1 cellular context compared by ENCODE assay signal in the genomic region with DNA sequence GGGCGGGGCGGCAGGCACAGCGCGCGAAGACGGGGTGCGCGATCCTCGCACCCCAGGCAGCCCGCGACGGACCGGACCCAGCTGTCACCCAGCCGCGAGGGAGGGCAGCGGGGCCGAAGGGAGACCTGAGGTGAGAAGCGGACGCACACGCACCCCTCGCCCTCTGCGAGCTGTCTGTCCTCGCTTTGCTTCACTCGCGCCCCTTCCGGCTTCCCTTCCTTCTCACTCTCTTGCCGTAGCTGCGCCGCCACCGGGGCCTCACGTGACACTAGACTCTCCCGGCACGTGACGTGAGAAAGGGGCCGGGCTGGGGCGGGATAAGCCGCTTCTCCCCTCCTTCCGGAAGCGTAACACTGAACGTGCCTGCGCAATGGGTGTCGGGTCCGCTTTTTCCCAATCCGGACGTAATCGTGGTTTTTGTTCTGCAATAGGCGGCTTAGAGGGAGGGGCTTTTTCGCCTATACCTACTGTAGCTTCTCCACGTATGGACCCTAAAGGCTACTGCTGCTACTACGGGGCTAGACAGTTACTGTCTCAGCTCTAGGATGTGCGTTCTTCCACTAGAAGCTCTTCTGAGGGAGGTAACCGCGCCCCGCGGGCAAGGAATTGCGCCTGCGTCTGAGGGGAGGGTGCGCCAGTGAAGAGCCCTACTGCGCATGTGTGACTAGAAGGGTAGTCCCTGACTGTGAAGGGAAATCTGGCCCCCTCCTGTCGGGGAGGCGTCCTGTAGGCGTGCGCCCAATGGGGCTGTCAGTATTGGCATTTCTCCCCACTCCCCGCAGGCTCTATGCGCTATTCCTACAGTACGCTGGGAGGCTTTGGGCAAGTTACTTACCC.
TF ChIP-seq lines count a peak whose summit lies in the region.

A gene (minus strand): TSS at position 270 of the 837 bp plus-strand sequence. CDS start 434 bp downstream, outside the sequence.
A gene with protein sequence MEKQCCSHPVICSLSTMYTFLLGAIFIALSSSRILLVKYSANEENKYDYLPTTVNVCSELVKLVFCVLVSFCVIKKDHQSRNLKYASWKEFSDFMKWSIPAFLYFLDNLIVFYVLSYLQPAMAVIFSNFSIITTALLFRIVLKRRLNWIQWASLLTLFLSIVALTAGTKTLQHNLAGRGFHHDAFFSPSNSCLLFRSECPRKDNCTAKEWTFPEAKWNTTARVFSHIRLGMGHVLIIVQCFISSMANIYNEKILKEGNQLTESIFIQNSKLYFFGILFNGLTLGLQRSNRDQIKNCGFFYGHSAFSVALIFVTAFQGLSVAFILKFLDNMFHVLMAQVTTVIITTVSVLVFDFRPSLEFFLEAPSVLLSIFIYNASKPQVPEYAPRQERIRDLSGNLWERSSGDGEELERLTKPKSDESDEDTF (plus strand): TSS at position 353 of the 837 bp plus-strand sequence. CDS start 1,359 bp downstream, outside the sequence.

TF ChIP-seq in HepG2, 621 proteins besides CTCF, POLR2A, EP300 and RAD21 (continued from another document and continues in another):
- TF ChIP-seq, protein P1, sequence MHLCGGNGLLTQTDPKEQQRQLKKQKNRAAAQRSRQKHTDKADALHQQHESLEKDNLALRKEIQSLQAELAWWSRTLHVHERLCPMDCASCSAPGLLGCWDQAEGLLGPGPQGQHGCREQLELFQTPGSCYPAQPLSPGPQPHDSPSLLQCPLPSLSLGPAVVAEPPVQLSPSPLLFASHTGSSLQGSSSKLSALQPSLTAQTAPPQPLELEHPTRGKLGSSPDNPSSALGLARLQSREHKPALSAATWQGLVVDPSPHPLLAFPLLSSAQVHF (CRISPR knock-in tag; IDR thresholded peaks at IDR 0.05), result no peak; the same call in 1 of the 2 replicates
- TF ChIP-seq MTF1 (CRISPR knock-in tag; IDR thresholded peaks at IDR 0.05) (no peak), POLR2AphosphoS2 (IDR thresholded peaks at IDR 0.05; ENCODE audit: low read depth, low read length) (no peak), TSC22D2 (CRISPR knock-in tag; IDR thresholded peaks at IDR 0.05; ENCODE audit: borderline replicate concordance) (no peak), SALL1 (CRISPR knock-in tag; IDR thresholded peaks at IDR 0.05) (peak; percentile 71; the same call in 1 of the 2 replicates), MYNN (CRISPR knock-in tag; IDR thresholded peaks at IDR 0.05; ENCODE audit: low read depth) (no peak), ZNF879 (CRISPR knock-in tag; IDR thresholded peaks at IDR 0.05) (no peak), NAIF1 (CRISPR knock-in tag; IDR thresholded peaks at IDR 0.05; ENCODE audit: borderline replicate concordance) (peak; percentile 96), NFYC (CRISPR knock-in tag; IDR thresholded peaks at IDR 0.05) (no peak; the same call in 1 of the 2 replicates), KAT2B (IDR thresholded peaks at IDR 0.05; ENCODE audit: borderline replicate concordance, low read depth, low read length) (no peak), ZFP1 (CRISPR knock-in tag; IDR thresholded peaks at IDR 0.05) (no peak), ZNF773 (CRISPR knock-in tag; IDR thresholded peaks at IDR 0.05; ENCODE audit: borderline replicate concordance) (no peak; the same call in 1 of the 2 replicates), RXRA (CRISPR knock-in tag; IDR thresholded peaks at IDR 0.05) (peak; percentile 44; the same call in 1 of the 2 replicates), ZNF550 (CRISPR knock-in tag; IDR thresholded peaks at IDR 0.05; ENCODE audit: borderline replicate concordance) (no peak), SRY (CRISPR knock-in tag; IDR thresholded peaks at IDR 0.05) (peak; percentile 67; the same call in 1 of the 2 replicates), ZNF674 (CRISPR knock-in tag; IDR thresholded peaks at IDR 0.05; ENCODE audit: low read depth) (no peak), ZSCAN31 (CRISPR knock-in tag; IDR thresholded peaks at IDR 0.05; ENCODE audit: low read depth) (peak; percentile 78; the same call in 1 of the 2 replicates), NCOA2 (CRISPR knock-in tag; IDR thresholded peaks at IDR 0.05) (no peak; the same call in 1 of the 2 replicates), IRX3 (CRISPR knock-in tag; IDR thresholded peaks at IDR 0.05; ENCODE audit: borderline replicate concordance, low read depth) (no peak), SRSF4 (IDR thresholded peaks at IDR 0.05; ENCODE audit: low read depth, low read length, poor library complexity, severe bottlenecking) (no peak), YEATS4 (CRISPR knock-in tag; IDR thresholded peaks at IDR 0.05; ENCODE audit: borderline replicate concordance) (peak; percentile 91), ZNF337 (CRISPR knock-in tag; IDR thresholded peaks at IDR 0.05; ENCODE audit: borderline replicate concordance, low read depth) (0 out of 2 replicates have a peak, but pooled peaks have one; percentile 15), ARNTL (CRISPR knock-in tag; IDR thresholded peaks at IDR 0.05) (peak; percentile 98), CBX5 (CRISPR knock-in tag; IDR thresholded peaks at IDR 0.05; ENCODE audit: borderline replicate concordance) (peak; percentile 27; the same call in 1 of the 2 replicates)
- TF ChIP-seq, protein P2, sequence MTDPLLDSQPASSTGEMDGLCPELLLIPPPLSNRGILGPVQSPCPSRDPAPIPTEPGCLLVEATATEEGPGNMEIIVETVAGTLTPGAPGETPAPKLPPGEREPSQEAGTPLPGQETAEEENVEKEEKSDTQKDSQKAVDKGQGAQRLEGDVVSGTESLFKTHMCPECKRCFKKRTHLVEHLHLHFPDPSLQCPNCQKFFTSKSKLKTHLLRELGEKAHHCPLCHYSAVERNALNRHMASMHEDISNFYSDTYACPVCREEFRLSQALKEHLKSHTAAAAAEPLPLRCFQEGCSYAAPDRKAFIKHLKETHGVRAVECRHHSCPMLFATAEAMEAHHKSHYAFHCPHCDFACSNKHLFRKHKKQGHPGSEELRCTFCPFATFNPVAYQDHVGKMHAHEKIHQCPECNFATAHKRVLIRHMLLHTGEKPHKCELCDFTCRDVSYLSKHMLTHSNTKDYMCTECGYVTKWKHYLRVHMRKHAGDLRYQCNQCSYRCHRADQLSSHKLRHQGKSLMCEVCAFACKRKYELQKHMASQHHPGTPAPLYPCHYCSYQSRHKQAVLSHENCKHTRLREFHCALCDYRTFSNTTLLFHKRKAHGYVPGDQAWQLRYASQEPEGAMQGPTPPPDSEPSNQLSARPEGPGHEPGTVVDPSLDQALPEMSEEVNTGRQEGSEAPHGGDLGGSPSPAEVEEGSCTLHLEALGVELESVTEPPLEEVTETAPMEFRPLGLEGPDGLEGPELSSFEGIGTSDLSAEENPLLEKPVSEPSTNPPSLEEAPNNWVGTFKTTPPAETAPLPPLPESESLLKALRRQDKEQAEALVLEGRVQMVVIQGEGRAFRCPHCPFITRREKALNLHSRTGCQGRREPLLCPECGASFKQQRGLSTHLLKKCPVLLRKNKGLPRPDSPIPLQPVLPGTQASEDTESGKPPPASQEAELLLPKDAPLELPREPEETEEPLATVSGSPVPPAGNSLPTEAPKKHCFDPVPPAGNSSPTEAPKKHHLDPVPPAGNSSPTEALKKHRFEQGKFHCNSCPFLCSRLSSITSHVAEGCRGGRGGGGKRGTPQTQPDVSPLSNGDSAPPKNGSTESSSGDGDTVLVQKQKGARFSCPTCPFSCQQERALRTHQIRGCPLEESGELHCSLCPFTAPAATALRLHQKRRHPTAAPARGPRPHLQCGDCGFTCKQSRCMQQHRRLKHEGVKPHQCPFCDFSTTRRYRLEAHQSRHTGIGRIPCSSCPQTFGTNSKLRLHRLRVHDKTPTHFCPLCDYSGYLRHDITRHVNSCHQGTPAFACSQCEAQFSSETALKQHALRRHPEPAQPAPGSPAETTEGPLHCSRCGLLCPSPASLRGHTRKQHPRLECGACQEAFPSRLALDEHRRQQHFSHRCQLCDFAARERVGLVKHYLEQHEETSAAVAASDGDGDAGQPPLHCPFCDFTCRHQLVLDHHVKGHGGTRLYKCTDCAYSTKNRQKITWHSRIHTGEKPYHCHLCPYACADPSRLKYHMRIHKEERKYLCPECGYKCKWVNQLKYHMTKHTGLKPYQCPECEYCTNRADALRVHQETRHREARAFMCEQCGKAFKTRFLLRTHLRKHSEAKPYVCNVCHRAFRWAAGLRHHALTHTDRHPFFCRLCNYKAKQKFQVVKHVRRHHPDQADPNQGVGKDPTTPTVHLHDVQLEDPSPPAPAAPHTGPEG (CRISPR knock-in tag; IDR thresholded peaks at IDR 0.05), result 0 out of 2 replicates have a peak, but pooled peaks have one; percentile 42
- TF ChIP-seq, protein P3, sequence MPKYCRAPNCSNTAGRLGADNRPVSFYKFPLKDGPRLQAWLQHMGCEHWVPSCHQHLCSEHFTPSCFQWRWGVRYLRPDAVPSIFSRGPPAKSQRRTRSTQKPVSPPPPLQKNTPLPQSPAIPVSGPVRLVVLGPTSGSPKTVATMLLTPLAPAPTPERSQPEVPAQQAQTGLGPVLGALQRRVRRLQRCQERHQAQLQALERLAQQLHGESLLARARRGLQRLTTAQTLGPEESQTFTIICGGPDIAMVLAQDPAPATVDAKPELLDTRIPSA (CRISPR knock-in tag; IDR thresholded peaks at IDR 0.05; ENCODE audit: borderline replicate concordance), result peak; percentile 100
- TF ChIP-seq, protein P4, sequence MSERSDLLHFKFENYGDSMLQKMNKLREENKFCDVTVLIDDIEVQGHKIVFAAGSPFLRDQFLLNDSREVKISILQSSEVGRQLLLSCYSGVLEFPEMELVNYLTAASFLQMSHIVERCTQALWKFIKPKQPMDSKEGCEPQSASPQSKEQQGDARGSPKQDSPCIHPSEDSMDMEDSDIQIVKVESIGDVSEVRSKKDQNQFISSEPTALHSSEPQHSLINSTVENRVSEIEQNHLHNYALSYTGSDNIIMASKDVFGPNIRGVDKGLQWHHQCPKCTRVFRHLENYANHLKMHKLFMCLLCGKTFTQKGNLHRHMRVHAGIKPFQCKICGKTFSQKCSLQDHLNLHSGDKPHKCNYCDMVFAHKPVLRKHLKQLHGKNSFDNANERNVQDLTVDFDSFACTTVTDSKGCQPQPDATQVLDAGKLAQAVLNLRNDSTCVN (CRISPR knock-in tag; IDR thresholded peaks at IDR 0.05; ENCODE audit: borderline replicate concordance), result no peak
- TF ChIP-seq, protein P5, sequence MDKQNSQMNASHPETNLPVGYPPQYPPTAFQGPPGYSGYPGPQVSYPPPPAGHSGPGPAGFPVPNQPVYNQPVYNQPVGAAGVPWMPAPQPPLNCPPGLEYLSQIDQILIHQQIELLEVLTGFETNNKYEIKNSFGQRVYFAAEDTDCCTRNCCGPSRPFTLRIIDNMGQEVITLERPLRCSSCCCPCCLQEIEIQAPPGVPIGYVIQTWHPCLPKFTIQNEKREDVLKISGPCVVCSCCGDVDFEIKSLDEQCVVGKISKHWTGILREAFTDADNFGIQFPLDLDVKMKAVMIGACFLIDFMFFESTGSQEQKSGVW (CRISPR knock-in tag; IDR thresholded peaks at IDR 0.05; ENCODE audit: borderline replicate concordance), result no peak
- TF ChIP-seq, protein P6, sequence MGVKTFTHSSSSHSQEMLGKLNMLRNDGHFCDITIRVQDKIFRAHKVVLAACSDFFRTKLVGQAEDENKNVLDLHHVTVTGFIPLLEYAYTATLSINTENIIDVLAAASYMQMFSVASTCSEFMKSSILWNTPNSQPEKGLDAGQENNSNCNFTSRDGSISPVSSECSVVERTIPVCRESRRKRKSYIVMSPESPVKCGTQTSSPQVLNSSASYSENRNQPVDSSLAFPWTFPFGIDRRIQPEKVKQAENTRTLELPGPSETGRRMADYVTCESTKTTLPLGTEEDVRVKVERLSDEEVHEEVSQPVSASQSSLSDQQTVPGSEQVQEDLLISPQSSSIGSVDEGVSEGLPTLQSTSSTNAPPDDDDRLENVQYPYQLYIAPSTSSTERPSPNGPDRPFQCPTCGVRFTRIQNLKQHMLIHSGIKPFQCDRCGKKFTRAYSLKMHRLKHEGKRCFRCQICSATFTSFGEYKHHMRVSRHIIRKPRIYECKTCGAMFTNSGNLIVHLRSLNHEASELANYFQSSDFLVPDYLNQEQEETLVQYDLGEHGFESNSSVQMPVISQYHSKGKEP (CRISPR knock-in tag; IDR thresholded peaks at IDR 0.05), result no peak
- TF ChIP-seq, protein P7, sequence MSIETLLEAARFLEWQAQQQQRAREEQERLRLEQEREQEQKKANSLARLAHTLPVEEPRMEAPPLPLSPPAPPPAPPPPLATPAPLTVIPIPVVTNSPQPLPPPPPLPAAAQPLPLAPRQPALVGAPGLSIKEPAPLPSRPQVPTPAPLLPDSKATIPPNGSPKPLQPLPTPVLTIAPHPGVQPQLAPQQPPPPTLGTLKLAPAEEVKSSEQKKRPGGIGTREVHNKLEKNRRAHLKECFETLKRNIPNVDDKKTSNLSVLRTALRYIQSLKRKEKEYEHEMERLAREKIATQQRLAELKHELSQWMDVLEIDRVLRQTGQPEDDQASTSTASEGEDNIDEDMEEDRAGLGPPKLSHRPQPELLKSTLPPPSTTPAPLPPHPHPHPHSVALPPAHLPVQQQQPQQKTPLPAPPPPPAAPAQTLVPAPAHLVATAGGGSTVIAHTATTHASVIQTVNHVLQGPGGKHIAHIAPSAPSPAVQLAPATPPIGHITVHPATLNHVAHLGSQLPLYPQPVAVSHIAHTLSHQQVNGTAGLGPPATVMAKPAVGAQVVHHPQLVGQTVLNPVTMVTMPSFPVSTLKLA (IDR thresholded peaks at IDR 0.05), result peak; percentile 92
- TF ChIP-seq, protein P8, sequence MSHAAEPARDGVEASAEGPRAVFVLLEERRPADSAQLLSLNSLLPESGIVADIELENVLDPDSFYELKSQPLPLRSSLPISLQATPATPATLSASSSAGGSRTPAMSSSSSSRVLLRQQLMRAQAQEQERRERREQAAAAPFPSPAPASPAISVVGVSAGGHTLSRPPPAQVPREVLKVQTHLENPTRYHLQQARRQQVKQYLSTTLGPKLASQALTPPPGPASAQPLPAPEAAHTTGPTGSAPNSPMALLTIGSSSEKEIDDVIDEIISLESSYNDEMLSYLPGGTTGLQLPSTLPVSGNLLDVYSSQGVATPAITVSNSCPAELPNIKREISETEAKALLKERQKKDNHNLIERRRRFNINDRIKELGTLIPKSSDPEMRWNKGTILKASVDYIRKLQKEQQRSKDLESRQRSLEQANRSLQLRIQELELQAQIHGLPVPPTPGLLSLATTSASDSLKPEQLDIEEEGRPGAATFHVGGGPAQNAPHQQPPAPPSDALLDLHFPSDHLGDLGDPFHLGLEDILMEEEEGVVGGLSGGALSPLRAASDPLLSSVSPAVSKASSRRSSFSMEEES (CRISPR knock-in tag; IDR thresholded peaks at IDR 0.05), result peak; percentile 94
- TF ChIP-seq, protein P9, sequence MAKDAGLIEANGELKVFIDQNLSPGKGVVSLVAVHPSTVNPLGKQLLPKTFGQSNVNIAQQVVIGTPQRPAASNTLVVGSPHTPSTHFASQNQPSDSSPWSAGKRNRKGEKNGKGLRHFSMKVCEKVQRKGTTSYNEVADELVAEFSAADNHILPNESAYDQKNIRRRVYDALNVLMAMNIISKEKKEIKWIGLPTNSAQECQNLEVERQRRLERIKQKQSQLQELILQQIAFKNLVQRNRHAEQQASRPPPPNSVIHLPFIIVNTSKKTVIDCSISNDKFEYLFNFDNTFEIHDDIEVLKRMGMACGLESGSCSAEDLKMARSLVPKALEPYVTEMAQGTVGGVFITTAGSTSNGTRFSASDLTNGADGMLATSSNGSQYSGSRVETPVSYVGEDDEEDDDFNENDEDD (CRISPR knock-in tag; IDR thresholded peaks at IDR 0.05; ENCODE audit: borderline replicate concordance), result peak; percentile 86
- TF ChIP-seq, protein P10, sequence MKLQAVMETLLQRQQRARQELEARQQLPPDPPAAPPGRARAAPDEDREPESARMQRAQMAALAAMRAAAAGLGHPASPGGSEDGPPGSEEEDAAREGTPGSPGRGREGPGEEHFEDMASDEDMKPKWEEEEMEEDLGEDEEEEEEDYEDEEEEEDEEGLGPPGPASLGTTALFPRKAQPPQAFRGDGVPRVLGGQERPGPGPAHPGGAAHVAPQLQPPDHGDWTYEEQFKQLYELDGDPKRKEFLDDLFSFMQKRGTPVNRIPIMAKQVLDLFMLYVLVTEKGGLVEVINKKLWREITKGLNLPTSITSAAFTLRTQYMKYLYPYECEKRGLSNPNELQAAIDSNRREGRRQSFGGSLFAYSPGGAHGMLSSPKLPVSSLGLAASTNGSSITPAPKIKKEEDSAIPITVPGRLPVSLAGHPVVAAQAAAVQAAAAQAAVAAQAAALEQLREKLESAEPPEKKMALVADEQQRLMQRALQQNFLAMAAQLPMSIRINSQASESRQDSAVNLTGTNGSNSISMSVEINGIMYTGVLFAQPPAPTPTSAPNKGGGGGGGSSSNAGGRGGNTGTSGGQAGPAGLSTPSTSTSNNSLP (IDR thresholded peaks at IDR 0.05; ENCODE audit: low read depth, low read length), result 0 out of 2 replicates have a peak, but pooled peaks have one; percentile 33
